ENCODE assay signal across 22 cellular contexts in the genomic region with DNA sequence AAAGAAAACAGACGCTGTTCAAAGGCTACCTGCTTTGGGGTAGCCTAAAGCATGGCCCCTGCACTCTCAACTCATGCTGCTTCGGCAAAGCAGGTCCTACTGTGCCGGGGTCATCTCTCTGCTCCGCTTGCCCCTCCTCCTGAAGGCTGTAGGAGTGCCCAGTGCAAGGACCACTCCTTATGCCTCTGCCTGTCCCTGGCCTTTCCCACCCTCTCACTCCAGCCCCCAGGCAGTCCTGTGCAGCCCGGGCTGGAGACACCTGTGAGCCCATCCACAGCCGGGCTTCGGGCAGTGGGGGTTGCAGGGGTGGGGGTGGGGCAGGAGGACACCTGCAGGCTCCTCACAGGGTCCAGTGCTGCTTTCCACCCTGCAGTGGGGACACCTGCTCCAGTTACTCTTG.
"Had no signal": no experiment of that assay in that cellular context is flagged by ENCODE, and none has a peak within 500 bp of the region (broad histone marks: within the 10 kb centered on the region; RNA-seq: fewer than 3 reads in every experiment).

No MANE protein-coding gene starts in this region.

- H3K9me2 ChIP-seq: SK-N-SH had no signal

- H3K4me1 Mint-ChIP-seq: activated naive CD8-positive, alpha-beta T cell treated with anti-CD3 and anti-CD28 coated beads for 36 hours; central memory CD8-positive, alpha-beta T cell had no signal

- H3K36me3 ChIP-seq: gastrocnemius medialis, heart left ventricle, ovary, upper lobe of left lung had no signal

- H3K9me3 Mint-ChIP-seq: central memory CD8-positive, alpha-beta T cell; effector memory CD8-positive, alpha-beta T cell had no signal

- H3K27ac ChIP-seq: epithelial cell of prostate, gastrocnemius medialis, heart left ventricle, ovary, upper lobe of left lung had no signal

- H3K27me3 ChIP-seq: heart left ventricle, ovary, upper lobe of left lung had no signal

- DNase-seq: activated CD4-positive, alpha-beta T cell treated with anti-CD3 and anti-CD28 coated beads for 1 hour; activated CD4-positive, alpha-beta T cell treated with anti-CD3 and anti-CD28 coated beads, Interleukin-2, amount 50 U/mL, for 4 hours; activated naive CD8-positive, alpha-beta T cell treated with anti-CD3 and anti-CD28 coated beads for 36 hours; amygdala; effector memory CD8-positive, alpha-beta T cell; gastrocnemius medialis; left cardiac atrium; midbrain; SK-N-SH; stimulated activated CD4-positive, alpha-beta T cell treated with anti-CD3 and anti-CD28 coated beads, Interleukin-15, amount 100 ng/mL, for 24 hours; stimulated activated CD4-positive, alpha-beta T cell treated with anti-CD3 and anti-CD28 coated beads, Interleukin-4, amount 100 ng/mL, for 24 hours; stimulated activated naive CD4-positive, alpha-beta T cell; substantia nigra; T-helper 1 cell had no signal

- H3K4me1 ChIP-seq: gastrocnemius medialis had no signal

- H3K36me3 Mint-ChIP-seq: activated naive CD8-positive, alpha-beta T cell treated with anti-CD3 and anti-CD28 coated beads for 36 hours had no signal

- H3K4me2 ChIP-seq: SK-N-SH had no signal

- H3K27ac Mint-ChIP-seq: activated naive CD8-positive, alpha-beta T cell treated with anti-CD3 and anti-CD28 coated beads for 36 hours; activated T-helper 1 cell treated with anti-CD3 and anti-CD28 coated beads, Interleukin-12 subunit alpha, Interleukin-12 subunit beta, Interleukin-2, Interleukin-4 antibody, amounts not matched to agents 30 ng/mL and 10 ng/mL and 1 ng/mL, durations not matched to agents 14 hours and 24 hours and 36 hours; effector memory CD8-positive, alpha-beta T cell had no signal

- H3K4me3 ChIP-seq: gastrocnemius medialis, heart left ventricle, lung, ovary, upper lobe of left lung had no signal

- H3K9me3 ChIP-seq: gastrocnemius medialis, ovary, SK-N-SH had no signal

- H3K4me3 Mint-ChIP-seq: activated naive CD8-positive, alpha-beta T cell treated with anti-CD3 and anti-CD28 coated beads for 36 hours; activated T-helper 1 cell treated with anti-CD3 and anti-CD28 coated beads, Interleukin-12 subunit alpha, Interleukin-12 subunit beta, Interleukin-2, Interleukin-4 antibody, amounts not matched to agents 30 ng/mL and 10 ng/mL and 1 ng/mL, durations not matched to agents 14 hours and 24 hours and 36 hours; brain; central memory CD8-positive, alpha-beta T cell; effector memory CD8-positive, alpha-beta T cell had no signal

- ATAC-seq: effector memory CD8-positive, alpha-beta T cell; gastrocnemius medialis; heart left ventricle; left cardiac atrium had no signal

- H3K9ac ChIP-seq: SK-N-SH had no signal
